13 cellular contexts compared by ENCODE assay signal in genomic region chr14:88750945-88751344, GRCh38. TPM values are rescaled to one million over a fixed set of nuclear protein-coding genes. Genes with fewer than 3 reads are reported as not detected.
DNase-seq lines count a peak whose midpoint lies in the region; ATAC-seq and TF ChIP-seq lines count a peak whose summit lies in the region.
"Had no signal": no experiment of that assay in that cellular context is flagged by ENCODE, and none has a peak within 500 bp of the region (broad histone marks: within the 10 kb centered on the region; RNA-seq: fewer than 3 reads in every experiment).

No MANE protein-coding gene starts in this region.

- no peak for TF ChIP-seq RAD21 in Ishikawa (IDR thresholded peaks at IDR 0.05; ENCODE audit: low read depth)

- no peak overlapping the region for H2AFZ ChIP-seq in mammary epithelial cell (ENCODE audit: low read depth, low read length)

- H3K4me3 ChIP-seq in mammary epithelial cell (replicated peaks in 1 of 3; ENCODE audit: insufficient read depth in 1 of 3, low read depth in 2 of 3, low read length in 3 of 3): no peak overlapping the region
- H3K4me3 ChIP-seq in epithelial cell of esophagus (ENCODE audit: low read length): no peak overlapping the region
- H3K4me3 ChIP-seq in lower lobe of right lung: no peak overlapping the region

- H4K20me1 ChIP-seq in mammary epithelial cell (ENCODE audit: insufficient read depth, low read length): no peaks in the 10 kb centered on the region

- ATAC-seq in lower lobe of right lung: no peak

- H3K4me1 ChIP-seq in mammary epithelial cell (ENCODE audit: insufficient read depth, low read length): peaks cover 16% of the 10 kb centered on the region
- no peaks in the 10 kb centered on the region for H3K4me1 ChIP-seq in lower lobe of right lung
- H3K4me1 ChIP-seq: Caco-2 had no signal

- POLR2A ChIA-PET in MCF 10A (lab: Yijun Ruan, JAX): no interaction called here

- H3K27me3 Mint-ChIP-seq in MCF 10A (ENCODE audit: insufficient read depth, unreplicated experiment): no peaks in the 10 kb centered on the region
- H3K27me3 Mint-ChIP-seq: CD8-positive, alpha-beta memory T cell had no signal

- no peaks in the 10 kb centered on the region for H3K27me3 ChIP-seq in mammary epithelial cell (ENCODE audit: insufficient read depth, low read length)
- no peaks in the 10 kb centered on the region for H3K27me3 ChIP-seq in lower lobe of right lung (ENCODE audit: low read depth)
- H3K27me3 ChIP-seq: BE2C had no signal

- H3K9me3 ChIP-seq in mammary epithelial cell (replicated peaks; ENCODE audit: insufficient read depth, low read length) (no peaks in the 10 kb centered on the region), lower lobe of right lung (no peaks in the 10 kb centered on the region)
- H3K9me3 ChIP-seq: BE2C, Caco-2 had no signal

- no peaks in the 10 kb centered on the region for H3K79me2 ChIP-seq in mammary epithelial cell (ENCODE audit: insufficient read depth, low read length)

- intact Hi-C loops in MCF 10A (cut with micrococcal nuclease): no loop called here
- intact Hi-C loops in mammary epithelial cell (cut with micrococcal nuclease): no loop called here
- intact Hi-C loops in lower lobe of right lung (cut with DNase I): no loop called here

- no peaks in the 10 kb centered on the region for H3K36me3 ChIP-seq in mammary epithelial cell (ENCODE audit: insufficient read depth, low read length)
- no peaks in the 10 kb centered on the region for H3K36me3 ChIP-seq in lower lobe of right lung

- peaks cover 6% of the 10 kb centered on the region for H3K4me1 Mint-ChIP-seq in MCF 10A (ENCODE audit: insufficient read depth, unreplicated experiment)
- H3K4me1 Mint-ChIP-seq: CD8-positive, alpha-beta memory T cell had no signal

- no peak overlapping the region for H3K4me2 ChIP-seq in mammary epithelial cell (ENCODE audit: insufficient read depth, low read depth, low read length)

- TF ChIP-seq CTCF in MCF 10A (IDR thresholded peaks at IDR 0.05; ENCODE audit: unreplicated experiment) (no peak), mammary epithelial cell (conservative IDR thresholded peaks at IDR 0.05 in 1 of 2, IDR thresholded peaks at IDR 0.05 in 1 of 2; ENCODE audit: extremely low read depth in 1 of 2, insufficient read depth in 1 of 2, low read depth in 1 of 2, low read length in 2 of 2) (no peak), epithelial cell of esophagus (IDR thresholded peaks at IDR 0.05; ENCODE audit: insufficient read depth, low read depth, low read length, missing control alignments) (no peak), lower lobe of right lung (IDR thresholded peaks at IDR 0.05) (no peak)

- H3K27ac Mint-ChIP-seq in MCF 10A (ENCODE audit: low read depth, unreplicated experiment): no peak overlapping the region
- H3K27ac Mint-ChIP-seq: CD8-positive, alpha-beta memory T cell had no signal

- no TSS peak for BruUV-seq in MCF 10A (replicated peaks; lab: Mats Ljungman, UMichigan)
- BruUV-seq in mammary epithelial cell (replicated peaks; lab: Mats Ljungman, UMichigan): no TSS peak

- no peak for TF ChIP-seq EP300 in Ishikawa (IDR thresholded peaks at IDR 0.05; ENCODE audit: borderline replicate concordance)

- H3K9ac ChIP-seq in mammary epithelial cell (ENCODE audit: insufficient read depth, low read length): no peak overlapping the region

- H3K4me3 Mint-ChIP-seq in MCF 10A (ENCODE audit: unreplicated experiment): no peak overlapping the region
- H3K4me3 Mint-ChIP-seq: CD8-positive, alpha-beta memory T cell had no signal

- H3K27ac ChIP-seq in mammary epithelial cell (ENCODE audit: insufficient read depth, low read depth, low read length) (no peak overlapping the region), lower lobe of right lung (no peak overlapping the region)
- H3K27ac ChIP-seq: C4-2B had no signal

- no peaks in the 10 kb centered on the region for H3K9me3 Mint-ChIP-seq in MCF 10A (ENCODE audit: unreplicated experiment)
- H3K9me3 Mint-ChIP-seq: CD8-positive, alpha-beta memory T cell had no signal

- H3K36me3 Mint-ChIP-seq in MCF 10A (ENCODE audit: insufficient read depth, unreplicated experiment): no peaks in the 10 kb centered on the region

- dilution Hi-C loops in mammary epithelial cell (cut with HindIII; ENCODE audit: low sequenced_read_pairs): no loop called here

- CTCF ChIA-PET in MCF 10A (lab: Yijun Ruan, JAX) (interaction anchor here (0.8 kb wide), 1 partner anchor 10 kb away, joined by 3 read pairs; no protein-coding TSS in a partner anchor), mammary epithelial cell (lab: Charles Lee; ENCODE audit: low non-redundant PET) (no interaction called here)

- WGBS in mammary epithelial cell (ENCODE audit: low coverage, missing lambda C conversion rate): 90% methylated on average over 1 of the region's 1 CpG

- in situ Hi-C loops in mammary epithelial cell (cut with MboI; ENCODE audit: low sequenced_read_pairs in 2 of 2): no loop called here

- DNase-seq in MCF 10A (ENCODE audit: unreplicated experiment) (peak; percentile 6), mammary epithelial cell (no peak), epithelial cell of esophagus (ENCODE audit: low read depth) (peak; percentile 30), lower lobe of right lung (no peak), NCI-H2196 (lab: John Stamatoyannopoulos, UW; ENCODE audit: unreplicated experiment) (no peak)
- DNase-seq in central memory CD4-positive, alpha-beta T cell: no peak
- DNase-seq: BE2C; Caco-2; CD8-positive, alpha-beta memory T cell; H7; KG1 had no signal

TF ChIP-seq in Ishikawa, 13 proteins besides CTCF, POLR2A, EP300 and RAD21:
- TF ChIP-seq CEBPB (IDR thresholded peaks at IDR 0.05) (peak; percentile 77), YY1 (IDR thresholded peaks at IDR 0.05; ENCODE audit: low read depth) (no peak)

RNA-seq across cellular contexts. Expression of gene EML5, which starts 41.8 kb away (rescaled TPM):
- total RNA-seq in MCF 10A (2022) (0.37 and 0.54 TPM in 2 replicates), mammary epithelial cell (1 to 10 TPM in 1 of 2 donors, under 1 TPM in 1; 0.33 to 2.7 TPM), lower lobe of right lung (2.4 TPM)
- 0.69 TPM for polyA plus RNA-seq in mammary epithelial cell
- 1.2 TPM for polyA minus RNA-seq in mammary epithelial cell

Comparison
In these comparisons a context has a peak if more than half of its experiments do, and no peak if none do; other contexts are left out.
1. DNase-seq: peak in MCF 10A (single experiment) and epithelial cell of esophagus (single experiment); none in mammary epithelial cell (single experiment), lower lobe of right lung (single experiment), central memory CD4-positive, alpha-beta T cell (single experiment) and NCI-H2196 (single experiment).